ENCODE assay signal across 9 cellular contexts in the genomic region with DNA sequence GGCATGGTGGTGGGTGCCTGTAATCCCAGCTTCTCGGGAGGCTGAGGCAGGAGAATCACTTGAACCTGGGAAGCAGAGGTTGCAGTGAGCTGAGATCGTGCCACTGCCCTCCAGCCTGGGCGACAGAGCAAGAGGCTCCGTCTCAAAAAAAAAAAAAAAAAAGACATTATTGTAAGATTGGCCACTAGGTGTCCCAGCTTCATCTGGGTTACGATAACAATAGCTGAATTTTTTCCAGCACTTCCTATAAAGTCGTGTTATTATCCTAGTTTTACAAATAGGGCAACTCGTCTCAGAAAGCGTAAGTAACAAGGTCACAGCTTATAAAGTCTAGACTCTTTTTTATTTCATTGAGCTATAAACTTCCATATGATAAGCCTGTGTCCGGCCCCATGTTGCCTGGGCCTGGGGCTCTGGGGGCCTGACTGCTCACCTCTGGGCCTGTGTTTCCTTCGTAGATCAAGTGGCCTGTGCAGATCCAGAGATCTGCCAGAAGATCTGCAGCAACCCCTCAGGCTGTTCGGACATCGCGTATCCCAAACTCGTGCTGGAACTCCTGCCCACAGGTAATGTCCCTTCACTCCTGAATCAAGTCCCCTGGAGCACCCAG.
A peak's percentile ranks its signal among the peaks of the same experiment; 100 is the strongest.
DNase-seq lines count a peak whose midpoint lies in the region; ATAC-seq and TF ChIP-seq lines count a peak whose summit lies in the region.
"Had no signal": no experiment of that assay in that cellular context is flagged by ENCODE, and none has a peak within 500 bp of the region (broad histone marks: within the 10 kb centered on the region; RNA-seq: fewer than 3 reads in every experiment).

No MANE protein-coding gene starts in this region.

- H3K4me3 ChIP-seq in GM06990 (replicated peaks; ENCODE audit: low read depth, low read length) (no peak overlapping the region), SK-N-SH (ENCODE audit: low read depth in 2 of 2, low read length in 1 of 2) (no peak overlapping the region)

- H3K27ac ChIP-seq in 22Rv1 (no peak overlapping the region), SK-N-SH (ENCODE audit: low read depth in 2 of 2, low read length in 1 of 2) (no peak overlapping the region)

- no peaks in the 10 kb centered on the region for H3K27me3 ChIP-seq in GM06990 (replicated peaks; ENCODE audit: control insufficient read depth, insufficient read depth, low read length)
- no peaks in the 10 kb centered on the region; the same call in 1 of the 2 replicates for H3K27me3 ChIP-seq in SK-N-SH (ENCODE audit: insufficient read depth)

- no peak overlapping the region for H3K4me2 ChIP-seq in SK-N-SH

- H2AFZ ChIP-seq in SK-N-SH (ENCODE audit: low read depth) = no peak overlapping the region

- CTCF ChIA-PET in SK-N-SH (lab: Yijun Ruan, JAX) = interaction anchor here (1.0 to 1.9 kb wide), 13 partner anchors 9 to 319 kb away, joined by 3 to 6 read pairs (median 4); no protein-coding TSS in a partner anchor

- peak; percentile 72 for TF ChIP-seq CTCF in 22Rv1 (IDR thresholded peaks at IDR 0.05)
- TF ChIP-seq CTCF in GM06990 (IDR thresholded peaks at IDR 0.05; ENCODE audit: insufficient read depth, low read length, poor library complexity, severe bottlenecking) = peak; percentile 29
- TF ChIP-seq CTCF in SK-N-SH (IDR thresholded peaks at IDR 0.05) = peak; percentile 69

- H3K79me2 ChIP-seq in SK-N-SH (ENCODE audit: insufficient read depth) = no peaks in the 10 kb centered on the region

- no peaks in the 10 kb centered on the region for H3F3A ChIP-seq in SK-N-SH (replicated peaks; ENCODE audit: insufficient read depth)

- ATAC-seq in GM18907 (IDR thresholded peaks at IDR 0.05; ENCODE audit: unreplicated experiment) = no peak
- ATAC-seq: effector memory CD8-positive, alpha-beta T cell had no signal

- DNase-seq in GM06990 (ENCODE audit: extremely low read depth, insufficient read length) (no peak), SK-N-SH (no peak), glomerular endothelial cell (ENCODE audit: extremely low read depth, low read depth, low spot score) (peak; percentile 1), LoVo (ENCODE audit: low spot score) (no peak), NCI-H1048 (lab: John Stamatoyannopoulos, UW) (no peak), NCI-H2171 treated with DMSO at 0.1 percent for 48 hours (lab: John Stamatoyannopoulos, UW) (no peak)
- DNase-seq: effector memory CD8-positive, alpha-beta T cell had no signal

- POLR2A ChIA-PET in SK-N-SH (lab: Yijun Ruan, JAX) = no interaction called here

- 60% methylated on average over 14 of the region's 14 CpGs for WGBS in SK-N-SH (ENCODE audit: low lambda C conversion rate)

- H3K4me1 ChIP-seq in SK-N-SH (ENCODE audit: control insufficient read depth in 1 of 2, insufficient read depth in 2 of 2, low read depth in 1 of 2, low read length in 1 of 2) = no peaks in the 10 kb centered on the region

- no peaks in the 10 kb centered on the region for H3K9me3 ChIP-seq in SK-N-SH

- TF ChIP-seq RAD21 in SK-N-SH (IDR thresholded peaks at IDR 0.05; ENCODE audit: low read length) = peak; percentile 46

- no peak overlapping the region for H3K9ac ChIP-seq in SK-N-SH

- no peaks in the 10 kb centered on the region for H4K20me1 ChIP-seq in SK-N-SH (ENCODE audit: insufficient read depth)

- H3K36me3 ChIP-seq in GM06990 (ENCODE audit: control insufficient read depth, insufficient read depth, low read length) (no peaks in the 10 kb centered on the region), SK-N-SH (replicated peaks in 1 of 2; ENCODE audit: control insufficient read depth in 1 of 2, insufficient read depth in 2 of 2, low read length in 1 of 2) (no peaks in the 10 kb centered on the region)

- TF ChIP-seq EP300 in SK-N-SH (IDR thresholded peaks at IDR 0.05; ENCODE audit: borderline replicate concordance in 1 of 2, low read depth in 1 of 2, low read length in 1 of 2) = no peak

- no peaks in the 10 kb centered on the region for H3K9me2 ChIP-seq in SK-N-SH

TF ChIP-seq in SK-N-SH, 30 proteins besides CTCF, POLR2A, EP300 and RAD21:
- TF ChIP-seq USF2 (IDR thresholded peaks at IDR 0.05; ENCODE audit: borderline replicate concordance, low read depth, low read length) (no peak), TCF12 (IDR thresholded peaks at IDR 0.05) (no peak), NFIC (IDR thresholded peaks at IDR 0.05; ENCODE audit: borderline replicate concordance) (no peak), FOXJ3 (CRISPR knock-in tag; IDR thresholded peaks at IDR 0.05) (no peak), RCOR1 (IDR thresholded peaks at IDR 0.05; ENCODE audit: low read length) (no peak)
- TF ChIP-seq, protein P1, sequence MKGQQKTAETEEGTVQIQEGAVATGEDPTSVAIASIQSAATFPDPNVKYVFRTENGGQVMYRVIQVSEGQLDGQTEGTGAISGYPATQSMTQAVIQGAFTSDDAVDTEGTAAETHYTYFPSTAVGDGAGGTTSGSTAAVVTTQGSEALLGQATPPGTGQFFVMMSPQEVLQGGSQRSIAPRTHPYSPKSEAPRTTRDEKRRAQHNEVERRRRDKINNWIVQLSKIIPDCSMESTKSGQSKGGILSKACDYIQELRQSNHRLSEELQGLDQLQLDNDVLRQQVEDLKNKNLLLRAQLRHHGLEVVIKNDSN (IDR thresholded peaks at IDR 0.05; ENCODE audit: borderline replicate concordance, low read depth) = no peak
